In the genomic region with DNA sequence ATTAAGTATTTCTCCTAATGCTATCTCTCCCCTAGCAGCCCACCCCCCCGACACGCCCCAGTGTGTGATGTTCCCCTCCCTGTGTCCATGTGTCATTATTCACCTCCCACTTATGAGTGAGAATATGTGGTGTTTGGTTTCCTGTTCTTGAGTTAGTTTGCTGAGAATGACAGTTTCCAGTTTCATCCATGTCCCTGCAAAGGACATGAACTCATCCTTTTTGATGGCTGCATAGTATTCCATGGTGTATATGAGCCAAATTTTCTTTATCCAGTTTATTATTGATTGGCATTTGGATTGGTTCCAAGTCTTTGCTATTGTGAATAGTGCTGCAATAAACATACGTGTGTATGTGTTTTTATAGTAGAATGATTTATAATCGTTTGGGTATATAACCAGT, we compare ENCODE assay signal across 2 cellular contexts. TPM values are rescaled to one million over a fixed set of nuclear protein-coding genes. Genes with fewer than 3 reads are reported as not detected.
"Had no signal": no experiment of that assay in that cellular context is flagged by ENCODE, and none has a peak within 500 bp of the region (broad histone marks: within the 10 kb centered on the region; RNA-seq: fewer than 3 reads in every experiment).

No MANE protein-coding gene starts in this region.

RNA-seq across cellular contexts. Expression of gene HEPH, which starts 28.8 kb away (rescaled TPM):
- total RNA-seq: natural killer cell; natural killer cell treated with Interleukin-12 subunit alpha and Interleukin-12 subunit beta and Interleukin-15 and Interleukin-18, amount 100 ng/mL, for 72 hours had no signal
